25 cellular contexts compared by ENCODE assay signal in the genomic region with DNA sequence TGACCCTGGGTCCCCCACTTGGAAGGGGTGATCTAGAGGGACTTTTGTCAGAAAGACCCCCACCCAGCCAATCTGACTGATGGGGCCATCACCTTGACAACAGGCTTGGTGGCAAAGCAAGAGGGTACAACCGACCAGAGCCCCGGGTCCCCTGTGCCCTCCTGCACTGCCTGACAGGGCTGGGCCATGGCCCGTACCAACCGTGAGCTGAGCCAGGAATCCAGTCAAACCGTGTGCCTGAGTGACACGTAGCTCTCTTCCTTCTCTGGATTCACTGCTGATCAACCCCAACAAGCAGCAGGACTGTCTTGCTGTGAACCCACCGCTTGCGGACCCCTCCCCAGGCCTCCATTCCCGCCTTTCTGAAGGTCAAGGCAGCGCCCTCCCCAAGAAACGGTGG. TPM values are rescaled to one million over a fixed set of nuclear protein-coding genes. Genes with fewer than 3 reads are reported as not detected.
"Had no signal": no experiment of that assay in that cellular context is flagged by ENCODE, and none has a peak within 500 bp of the region (broad histone marks: within the 10 kb centered on the region; RNA-seq: fewer than 3 reads in every experiment).

No MANE protein-coding gene starts in this region.

- DNase-seq: MV-4-11, NCI-H1092, NCI-H1105 treated with DMSO at 0.1 percent for 48 hours, NCI-H1417 treated with DMSO at 0.1 percent for 48 hours, NCI-H146, NCI-H1694 treated with DMSO at 0.1 percent for 48 hours, NCI-H1930, NCI-H2081, NCI-H2171, NCI-H226, NCI-H446, NCI-H510A, NCI-H524 treated with DMSO at 0.1 percent for 48 hours, NCI-H69, NCI-H774, RPMI8226, SHP77, SK-N-SH, SW 1271 had no signal

- H3K4me3 Mint-ChIP-seq: IgD-negative memory B cell had no signal

- H3K9ac ChIP-seq: KMS-11, SK-N-SH had no signal

- ATAC-seq: K562 had no signal

- H3K27ac ChIP-seq: HL-60, KMS-11 had no signal

- H3K9me3 ChIP-seq: SK-N-SH had no signal

- H3K9me3 Mint-ChIP-seq: IgD-negative memory B cell had no signal

- H3K4me2 ChIP-seq: KMS-11, SK-N-SH had no signal

- H3K4me3 ChIP-seq: K562 had no signal

- H3K4me1 Mint-ChIP-seq: IgD-negative memory B cell had no signal

- H3K36me3 Mint-ChIP-seq: IgD-negative memory B cell had no signal

RNA-seq across cellular contexts. Expression of gene PDE9A, which starts 27.0 kb away (rescaled TPM):
- total RNA-seq: LHCN-M2, MCF 10A had no signal
- polyA plus RNA-seq: IgD-negative memory B cell had no signal
